ENCODE assay signal across 11 cellular contexts in genomic region chr1:183205196-183205781, GRCh38. TPM values are rescaled to one million over a fixed set of nuclear protein-coding genes. Genes with fewer than 3 reads are reported as not detected.
DNase-seq lines count a peak whose midpoint lies in the region; ATAC-seq, FAIRE-seq and TF ChIP-seq lines count a peak whose summit lies in the region.
"Had no signal": no experiment of that assay in that cellular context is flagged by ENCODE, and none has a peak within 500 bp of the region (broad histone marks: within the 10 kb centered on the region; RNA-seq: fewer than 3 reads in every experiment).

No MANE protein-coding gene starts in this region.

- H3K9me3 ChIP-seq in adipocyte (ENCODE audit: control insufficient read depth, low read length) = no peaks in the 10 kb centered on the region
- H3K9me3 ChIP-seq: BLaER1 treated with 17β-estradiol and CSF1 and Interleukin-3, amounts not matched to agents 10 nM and 100 nM had no signal

- DNase-seq in AG09319 (ENCODE audit: extremely low read depth, low read depth) (peak; percentile 47), adipocyte (ENCODE audit: low read depth) (peak; percentile 90), foreskin fibroblast (peak; percentile 61 to 79), sciatic nerve (ENCODE audit: low spot score) (no peak), RCC 7860 (ENCODE audit: low spot score) (no peak), GM19238 (ENCODE audit: insufficient read length, low spot score) (no peak), NCI-H1436 (lab: John Stamatoyannopoulos, UW) (no peak), GF-D8 (lab: John Stamatoyannopoulos, UW) (no peak)
- DNase-seq: NCI-H1105, NCI-H524 treated with DMSO at 0.1 percent for 48 hours had no signal

- H3K4me3 ChIP-seq in adipocyte (ENCODE audit: low read length) (no peak overlapping the region), foreskin fibroblast (ENCODE audit: low read depth in 1 of 2, low read length in 2 of 2) (no peak overlapping the region)
- H3K4me3 ChIP-seq: BLaER1 treated with 17β-estradiol and CSF1 and Interleukin-3, amounts not matched to agents 10 nM and 100 nM had no signal

- ATAC-seq in sciatic nerve = peak; percentile 75

- intact Hi-C loops in sciatic nerve (cut with DNase I) = no loop called here

- no peak for FAIRE-seq in RCC 7860 (lab: Jason Lieb, UNC)

- no peaks in the 10 kb centered on the region for H3K36me3 ChIP-seq in adipocyte (ENCODE audit: control insufficient read depth, insufficient read depth, low read length, severe bottlenecking)
- H3K36me3 ChIP-seq: BLaER1 treated with 17β-estradiol and CSF1 and Interleukin-3, amounts not matched to agents 10 nM and 100 nM had no signal

- H3K4me1 ChIP-seq in adipocyte (ENCODE audit: control insufficient read depth, insufficient read depth, low read length) = peaks cover 33% of the 10 kb centered on the region

- no peaks in the 10 kb centered on the region for H3K27me3 ChIP-seq in adipocyte (replicated peaks; ENCODE audit: control insufficient read depth, insufficient read depth, low read length)
- H3K27me3 ChIP-seq: BLaER1 treated with 17β-estradiol and CSF1 and Interleukin-3, amounts not matched to agents 10 nM and 100 nM had no signal

- peak overlapping the region; percentile 50 for H3K9ac ChIP-seq in adipocyte (ENCODE audit: low read length)
- H3K9ac ChIP-seq: BLaER1 treated with 17β-estradiol and CSF1 and Interleukin-3, amounts not matched to agents 10 nM and 100 nM had no signal

- TF ChIP-seq CTCF in AG09319 (IDR thresholded peaks at IDR 0.05; ENCODE audit: low read depth, low read length) (no peak), foreskin fibroblast (IDR thresholded peaks at IDR 0.05; ENCODE audit: low read depth, low read length) (no peak)

RNA-seq across cellular contexts. Expression of gene LAMC2, which starts 19.2 kb away (rescaled TPM):
- 3.4 TPM for total RNA-seq in sciatic nerve

Comparison
In these comparisons a context has a peak if more than half of its experiments do, and no peak if none do; other contexts are left out.
1. DNase-seq: peak in AG09319 (single experiment), adipocyte (single experiment) and foreskin fibroblast (2 of 2); none in sciatic nerve (single experiment), RCC 7860 (single experiment), GM19238 (single experiment), NCI-H1436 (single experiment) and GF-D8 (single experiment).